In genomic region chr13:32408296-32408998, GRCh38 we compare ENCODE assay signal across 14 cellular contexts. TPM values are rescaled to one million over a fixed set of nuclear protein-coding genes. Genes with fewer than 3 reads are reported as not detected.
DNase-seq lines count a peak whose midpoint lies in the region; ATAC-seq and TF ChIP-seq lines count a peak whose summit lies in the region.
"Had no signal": no experiment of that assay in that cellular context is flagged by ENCODE, and none has a peak within 500 bp of the region (broad histone marks: within the 10 kb centered on the region; RNA-seq: fewer than 3 reads in every experiment).

No MANE protein-coding gene starts in this region.

- no peaks in the 10 kb centered on the region for H3K9me3 ChIP-seq in testis
- no peaks in the 10 kb centered on the region for H3K9me3 ChIP-seq in MM.1S (replicated peaks; ENCODE audit: insufficient read depth, low read length)

- peaks cover 20% of the 10 kb centered on the region for H3K36me3 Mint-ChIP-seq in activated naive CD8-positive, alpha-beta T cell treated with anti-CD3 and anti-CD28 coated beads, Interleukin-2, amount 50 U/mL, for 24 hours (ENCODE audit: low read depth)
- H3K36me3 Mint-ChIP-seq in activated naive CD8-positive, alpha-beta T cell treated with anti-CD3 and anti-CD28 coated beads for 36 hours, result peaks cover 7% of the 10 kb centered on the region
- peaks cover 29% of the 10 kb centered on the region for H3K36me3 Mint-ChIP-seq in activated CD4-positive, alpha-beta memory T cell treated with anti-CD3 and anti-CD28 coated beads, Interleukin-2, amount 10 ng/mL, durations not matched to agents 7 days and 5 days (ENCODE audit: low read depth)

- POLR2A ChIA-PET in activated CD4-positive, alpha-beta memory T cell treated with anti-CD3 and anti-CD28 coated beads, Interleukin-2, amount 10 ng/mL, durations not matched to agents 7 days and 5 days (lab: Charles Lee), result interaction anchor here (0.8 to 3.1 kb wide), 6 partner anchors 15 to 130 kb away, joined by 3 to 36 read pairs (median 4); partner anchors contain the start of genes BRCA2, N4BP2L1, N4BP2L2 and ZAR1L
- POLR2A ChIA-PET in RWPE1 (lab: Yijun Ruan, JAX; ENCODE audit: low non-redundant PET), result no interaction called here

- H3K27ac Mint-ChIP-seq in activated naive CD8-positive, alpha-beta T cell treated with anti-CD3 and anti-CD28 coated beads, Interleukin-2, amount 50 U/mL, for 24 hours, result peak overlapping the region; percentile 1
- no peak overlapping the region for H3K27ac Mint-ChIP-seq in activated naive CD8-positive, alpha-beta T cell treated with anti-CD3 and anti-CD28 coated beads for 36 hours
- H3K27ac Mint-ChIP-seq in activated CD4-positive, alpha-beta memory T cell treated with anti-CD3 and anti-CD28 coated beads, Interleukin-2, amount 10 ng/mL, durations not matched to agents 7 days and 5 days, result peak overlapping the region; percentile 53

- CTCF ChIA-PET in activated CD4-positive, alpha-beta memory T cell treated with anti-CD3 and anti-CD28 coated beads, Interleukin-2, amount 10 ng/mL, durations not matched to agents 7 days and 5 days (lab: Charles Lee), result interaction anchor here (1.6 kb wide), 1 partner anchor 20 kb away, joined by 6 read pairs; the partner anchor contains the start of gene N4BP2L1
- CTCF ChIA-PET in RWPE1 (lab: Yijun Ruan, JAX), result no interaction called here

- H3K4me3 ChIP-seq in testis (peak overlapping the region in 1 of 2 donors; percentile 24), MM.1S (ENCODE audit: low read length) (no peak overlapping the region)

- H3K4me1 Mint-ChIP-seq in activated naive CD8-positive, alpha-beta T cell treated with anti-CD3 and anti-CD28 coated beads, Interleukin-2, amount 50 U/mL, for 24 hours, result peaks cover 16% of the 10 kb centered on the region
- peaks cover 10% of the 10 kb centered on the region for H3K4me1 Mint-ChIP-seq in activated naive CD8-positive, alpha-beta T cell treated with anti-CD3 and anti-CD28 coated beads for 36 hours
- H3K4me1 Mint-ChIP-seq in activated CD4-positive, alpha-beta memory T cell treated with anti-CD3 and anti-CD28 coated beads, Interleukin-2, amount 10 ng/mL, durations not matched to agents 7 days and 5 days, result peaks cover 22% of the 10 kb centered on the region

- no peaks in the 10 kb centered on the region for H4K20me1 ChIP-seq in MM.1S (ENCODE audit: insufficient read depth, low read length)

- no peak for ATAC-seq in activated naive CD8-positive, alpha-beta T cell treated with anti-CD3 and anti-CD28 coated beads, Interleukin-2, amount 50 U/mL, for 24 hours
- ATAC-seq in HG02798 (IDR thresholded peaks at IDR 0.05; ENCODE audit: poor library complexity, unreplicated experiment), result peak; percentile 10
- ATAC-seq: right cardiac atrium had no signal

- no peaks in the 10 kb centered on the region for H3K27me3 Mint-ChIP-seq in activated naive CD8-positive, alpha-beta T cell treated with anti-CD3 and anti-CD28 coated beads, Interleukin-2, amount 50 U/mL, for 24 hours
- H3K27me3 Mint-ChIP-seq in activated naive CD8-positive, alpha-beta T cell treated with anti-CD3 and anti-CD28 coated beads for 36 hours, result no peaks in the 10 kb centered on the region
- no peaks in the 10 kb centered on the region for H3K27me3 Mint-ChIP-seq in activated CD4-positive, alpha-beta memory T cell treated with anti-CD3 and anti-CD28 coated beads, Interleukin-2, amount 10 ng/mL, durations not matched to agents 7 days and 5 days

- H3K4me2 ChIP-seq in MM.1S (ENCODE audit: low read depth, low read length), result no peak overlapping the region

- no peak overlapping the region for H3K9ac ChIP-seq in MM.1S (ENCODE audit: low read length)

- H3K4me3 Mint-ChIP-seq in activated naive CD8-positive, alpha-beta T cell treated with anti-CD3 and anti-CD28 coated beads, Interleukin-2, amount 50 U/mL, for 24 hours, result no peak overlapping the region
- H3K4me3 Mint-ChIP-seq in activated naive CD8-positive, alpha-beta T cell treated with anti-CD3 and anti-CD28 coated beads for 36 hours, result no peak overlapping the region
- H3K4me3 Mint-ChIP-seq in activated CD4-positive, alpha-beta memory T cell treated with anti-CD3 and anti-CD28 coated beads, Interleukin-2, amount 10 ng/mL, durations not matched to agents 7 days and 5 days, result peak overlapping the region; percentile 46

- WGBS in testis, 2 donors, result 26 to 30% methylated on average over 9 of the region's 9 CpGs

- DNase-seq in activated naive CD8-positive, alpha-beta T cell treated with anti-CD3 and anti-CD28 coated beads, Interleukin-2, amount 50 U/mL, for 24 hours, result no peak
- no peak for DNase-seq in activated naive CD8-positive, alpha-beta T cell treated with anti-CD3 and anti-CD28 coated beads for 36 hours
- no peak for DNase-seq in activated CD4-positive, alpha-beta memory T cell treated with anti-CD3 and anti-CD28 coated beads, Interleukin-2, amount 10 ng/mL, durations not matched to agents 7 days and 5 days
- DNase-seq in testis (peak; percentile 43), MM.1S (no peak), RWPE1 (ENCODE audit: low spot score) (no peak)
- no peak for DNase-seq in stimulated activated CD4-positive, alpha-beta T cell treated with anti-CD3 and anti-CD28 coated beads, Interleukin-12 subunit alpha, Interleukin-12 subunit beta, amount 100 ng/mL, for 4 hours
- DNase-seq: effector memory CD4-positive, alpha-beta T cell; islet precursor cell; NCI-H526 treated with DMSO at 0.1 percent for 48 hours; right cardiac atrium had no signal

- no peak for TF ChIP-seq POLR2A in testis (IDR thresholded peaks at IDR 0.05)

- no peaks in the 10 kb centered on the region for H3K9me3 Mint-ChIP-seq in activated naive CD8-positive, alpha-beta T cell treated with anti-CD3 and anti-CD28 coated beads, Interleukin-2, amount 50 U/mL, for 24 hours
- H3K9me3 Mint-ChIP-seq in activated naive CD8-positive, alpha-beta T cell treated with anti-CD3 and anti-CD28 coated beads for 36 hours, result no peaks in the 10 kb centered on the region
- H3K9me3 Mint-ChIP-seq in activated CD4-positive, alpha-beta memory T cell treated with anti-CD3 and anti-CD28 coated beads, Interleukin-2, amount 10 ng/mL, durations not matched to agents 7 days and 5 days, result no peaks in the 10 kb centered on the region

- no peaks in the 10 kb centered on the region for H3F3A ChIP-seq in MM.1S (ENCODE audit: insufficient read depth, low read length)

- H3K36me3 ChIP-seq in testis (ENCODE audit: low read depth, missing control alignments) (no peaks in the 10 kb centered on the region), MM.1S (replicated peaks; ENCODE audit: insufficient read depth, low read length) (no peaks in the 10 kb centered on the region)

- H3K27ac ChIP-seq in testis (peak overlapping the region; percentile 42 to 76), MM.1S (ENCODE audit: low read length) (no peak overlapping the region), RWPE1 (no peak overlapping the region)
- H3K27ac ChIP-seq: C4-2B, HL-60 had no signal

- no peak overlapping the region for H2AFZ ChIP-seq in MM.1S (ENCODE audit: low read length)

- peaks cover 3% of the 10 kb centered on the region; the same call in 1 of the 2 replicates for H3K79me2 ChIP-seq in MM.1S (ENCODE audit: low read length)

- intact Hi-C loops in testis (cut with DNase I; ENCODE audit: low total_unique reads), result no loop called here

- TF ChIP-seq CTCF in testis (IDR thresholded peaks at IDR 0.05) (no peak), MM.1S (IDR thresholded peaks at IDR 0.05; ENCODE audit: low read length) (no peak), RWPE1 (conservative IDR thresholded peaks at IDR 0.05; ENCODE audit: low read depth) (no peak)

- H3K27me3 ChIP-seq in testis (no peaks in the 10 kb centered on the region), MM.1S (replicated peaks; ENCODE audit: insufficient read depth, low read length) (no peaks in the 10 kb centered on the region)

- H3K4me1 ChIP-seq in testis (peaks cover 6% of the 10 kb centered on the region), MM.1S (ENCODE audit: low read length) (no peaks in the 10 kb centered on the region)

- H3K9me2 ChIP-seq in MM.1S (replicated peaks; ENCODE audit: insufficient read depth, low read length), result no peaks in the 10 kb centered on the region

RNA-seq across cellular contexts. Expression of gene N4BP2L1, which starts 19.5 kb away (rescaled TPM):
- 10 to 100 TPM; 14.6 to 15.7 TPM for total RNA-seq in activated naive CD8-positive, alpha-beta T cell treated with anti-CD3 and anti-CD28 coated beads for 36 hours
- total RNA-seq in activated CD4-positive, alpha-beta memory T cell treated with anti-CD3 and anti-CD28 coated beads, Interleukin-2, amount 10 ng/mL, durations not matched to agents 7 days and 5 days, result 10 to 100 TPM; 29.9 to 33.8 TPM
- total RNA-seq in testis, result 10 to 100 TPM; 12.8 to 13.6 TPM
- 8.3 TPM for polyA plus RNA-seq in testis (ENCODE audit: insufficient read depth, low read depth, low replicate concordance)

Comparison
In these comparisons a context has a peak if more than half of its experiments do, and no peak if none do; other contexts are left out.
1. H3K27ac ChIP-seq: peak in testis (2 of 2); none in MM.1S (single experiment) and RWPE1 (single experiment).